Comparison of ENCODE assay signal across 25 cellular contexts in the genomic region with DNA sequence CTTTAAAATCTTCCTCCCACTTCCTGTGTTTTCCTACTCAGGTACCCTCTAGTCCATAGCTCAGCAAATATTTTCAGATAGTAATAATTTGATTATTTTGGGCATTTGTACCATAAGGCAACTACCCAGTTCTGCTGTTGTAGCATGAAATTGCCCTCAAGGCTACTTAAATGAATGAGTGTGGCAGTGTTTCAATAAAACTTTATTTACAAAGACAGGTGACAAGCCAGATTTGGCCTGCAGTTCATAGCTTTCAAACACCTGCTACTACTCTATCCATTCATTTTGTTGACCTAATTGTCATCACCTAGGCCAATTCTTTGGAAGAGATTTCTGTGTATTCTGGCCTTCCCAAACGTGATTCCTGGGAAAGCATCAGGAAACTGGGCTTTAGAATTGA. TPM values are rescaled to one million over a fixed set of nuclear protein-coding genes. Genes with fewer than 3 reads are reported as not detected.
"Had no signal": no experiment of that assay in that cellular context is flagged by ENCODE, and none has a peak within 500 bp of the region (broad histone marks: within the 10 kb centered on the region; RNA-seq: fewer than 3 reads in every experiment).

No MANE protein-coding gene starts in this region.

- ATAC-seq: activated CD4-positive, CD25-positive, alpha-beta regulatory T cell treated with anti-CD3 and anti-CD28 coated beads, Interleukin-2, amount 50 U/mL, for 24 hours; activated CD8-positive, alpha-beta memory T cell treated with anti-CD3 and anti-CD28 coated beads, Interleukin-2, amount 10 ng/mL, durations not matched to agents 7 days and 5 days; activated naive CD8-positive, alpha-beta T cell treated with anti-CD3 and anti-CD28 coated beads, Interleukin-2, amount 50 U/mL, for 24 hours; heart left ventricle; left ventricle myocardium superior; natural killer cell; sciatic nerve; stimulated activated memory B cell treated with anti-CD40 and anti-IgM and Interleukin-4, amounts not matched to agents 10 μg/mL and 1 μg/mL and 100 μg/mL, for 72 hours had no signal

- H3K27ac ChIP-seq: epithelial cell of prostate, heart left ventricle, stomach, suprapubic skin, tibial nerve, VCaP had no signal

- FAIRE-seq: islet of Langerhans, small intestine had no signal

- H3K4me3 ChIP-seq: heart left ventricle, stomach, suprapubic skin, tibial nerve had no signal

- H3K27me3 ChIP-seq: stomach, suprapubic skin, tibial nerve had no signal

- H3K36me3 ChIP-seq: heart left ventricle, stomach, suprapubic skin, tibial nerve had no signal

- H3K4me1 ChIP-seq: heart left ventricle, suprapubic skin, tibial nerve had no signal

- H3K9me3 ChIP-seq: heart left ventricle, stomach, suprapubic skin, tibial nerve had no signal

- DNase-seq: activated CD4-positive, alpha-beta memory T cell treated with anti-CD3 and anti-CD28 coated beads, Interleukin-2, amount 10 ng/mL, durations not matched to agents 7 days and 5 days; activated CD4-positive, alpha-beta T cell treated with anti-CD3 and anti-CD28 coated beads, Interleukin-2, amount 10 ng/mL, durations not matched to agents 24 days and 14 days; activated CD8-positive, alpha-beta memory T cell treated with anti-CD3 and anti-CD28 coated beads, Interleukin-2, amount 10 ng/mL, durations not matched to agents 7 days and 5 days; activated effector memory CD4-positive, alpha-beta T cell treated with anti-CD3 and anti-CD28 coated beads, Interleukin-2, amount 50 U/mL, for 16 hours; activated naive CD4-positive, alpha-beta T cell treated with anti-CD3 and anti-CD28 coated beads, Interleukin-2, amount 50 U/mL, for 16 hours; activated naive CD8-positive, alpha-beta T cell treated with anti-CD3 and anti-CD28 coated beads, Interleukin-2, amount 50 U/mL, for 24 hours; activated T-cell treated with anti-CD3 and anti-CD28 coated beads for 4 hours; heart left ventricle; left ventricle myocardium superior; mammary epithelial cell; natural killer cell; small intestine; stomach had no signal

RNA-seq across cellular contexts. Expression of a gene that starts 28.9 kb away (rescaled TPM):
- total RNA-seq: activated CD4-positive, alpha-beta memory T cell treated with anti-CD3 and anti-CD28 coated beads, Interleukin-2, amount 10 ng/mL, durations not matched to agents 7 days and 5 days; activated CD4-positive, alpha-beta T cell treated with anti-CD3 and anti-CD28 coated beads, Interleukin-2, amount 10 ng/mL, durations not matched to agents 24 days and 14 days; activated CD8-positive, alpha-beta memory T cell treated with anti-CD3 and anti-CD28 coated beads, Interleukin-2, amount 10 ng/mL, durations not matched to agents 7 days and 5 days; heart left ventricle; left ventricle myocardium superior; mammary epithelial cell; mesothelial cell of epicardium; osteoblast; posterior vena cava; renal cortical epithelial cell had no signal
- polyA plus RNA-seq: heart left ventricle, mammary epithelial cell had no signal
